In the genomic region with DNA sequence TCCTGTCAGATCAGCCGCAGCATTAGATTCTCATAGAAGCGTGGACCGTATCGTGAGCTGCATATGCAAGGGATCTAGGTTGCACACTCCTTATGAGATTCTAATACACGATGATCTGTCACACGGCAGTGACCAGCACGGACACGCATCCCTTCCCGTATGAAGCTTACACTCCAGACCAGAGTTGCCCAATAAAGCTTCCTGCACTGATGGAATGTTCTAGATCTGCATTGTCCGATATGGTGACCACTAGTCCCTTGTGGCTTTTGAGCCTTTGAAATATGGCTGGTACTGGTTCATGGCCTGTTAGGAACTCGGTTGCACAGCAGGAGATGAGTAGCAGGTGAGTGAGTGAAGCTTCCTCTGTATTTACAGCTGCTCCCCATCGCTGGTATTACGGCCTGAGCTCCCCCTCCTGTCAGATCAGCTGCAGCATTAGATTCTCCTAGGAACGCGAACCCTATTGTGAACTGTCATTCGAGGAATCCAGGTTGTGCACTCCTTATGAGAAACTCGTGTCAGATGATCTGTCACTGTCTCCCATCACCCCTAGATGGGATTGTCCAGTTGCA, we compare ENCODE assay signal across 1 cellular context.
TF ChIP-seq lines count a peak whose summit lies in the region.

No MANE protein-coding gene starts in this region.

TF ChIP-seq in HepG2, 621 proteins besides CTCF, POLR2A, EP300 and RAD21 (continued from another document):
- TF ChIP-seq, protein P1, sequence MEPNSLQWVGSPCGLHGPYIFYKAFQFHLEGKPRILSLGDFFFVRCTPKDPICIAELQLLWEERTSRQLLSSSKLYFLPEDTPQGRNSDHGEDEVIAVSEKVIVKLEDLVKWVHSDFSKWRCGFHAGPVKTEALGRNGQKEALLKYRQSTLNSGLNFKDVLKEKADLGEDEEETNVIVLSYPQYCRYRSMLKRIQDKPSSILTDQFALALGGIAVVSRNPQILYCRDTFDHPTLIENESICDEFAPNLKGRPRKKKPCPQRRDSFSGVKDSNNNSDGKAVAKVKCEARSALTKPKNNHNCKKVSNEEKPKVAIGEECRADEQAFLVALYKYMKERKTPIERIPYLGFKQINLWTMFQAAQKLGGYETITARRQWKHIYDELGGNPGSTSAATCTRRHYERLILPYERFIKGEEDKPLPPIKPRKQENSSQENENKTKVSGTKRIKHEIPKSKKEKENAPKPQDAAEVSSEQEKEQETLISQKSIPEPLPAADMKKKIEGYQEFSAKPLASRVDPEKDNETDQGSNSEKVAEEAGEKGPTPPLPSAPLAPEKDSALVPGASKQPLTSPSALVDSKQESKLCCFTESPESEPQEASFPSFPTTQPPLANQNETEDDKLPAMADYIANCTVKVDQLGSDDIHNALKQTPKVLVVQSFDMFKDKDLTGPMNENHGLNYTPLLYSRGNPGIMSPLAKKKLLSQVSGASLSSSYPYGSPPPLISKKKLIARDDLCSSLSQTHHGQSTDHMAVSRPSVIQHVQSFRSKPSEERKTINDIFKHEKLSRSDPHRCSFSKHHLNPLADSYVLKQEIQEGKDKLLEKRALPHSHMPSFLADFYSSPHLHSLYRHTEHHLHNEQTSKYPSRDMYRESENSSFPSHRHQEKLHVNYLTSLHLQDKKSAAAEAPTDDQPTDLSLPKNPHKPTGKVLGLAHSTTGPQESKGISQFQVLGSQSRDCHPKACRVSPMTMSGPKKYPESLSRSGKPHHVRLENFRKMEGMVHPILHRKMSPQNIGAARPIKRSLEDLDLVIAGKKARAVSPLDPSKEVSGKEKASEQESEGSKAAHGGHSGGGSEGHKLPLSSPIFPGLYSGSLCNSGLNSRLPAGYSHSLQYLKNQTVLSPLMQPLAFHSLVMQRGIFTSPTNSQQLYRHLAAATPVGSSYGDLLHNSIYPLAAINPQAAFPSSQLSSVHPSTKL (CRISPR knock-in tag; IDR thresholded peaks at IDR 0.05) = peak; percentile 28; the same call in 1 of the 2 replicates
- TF ChIP-seq ATAD3A (CRISPR knock-in tag; IDR thresholded peaks at IDR 0.05) (no peak), MEF2D (CRISPR knock-in tag; IDR thresholded peaks at IDR 0.05) (0 out of 2 replicates have a peak, but pooled peaks have one; percentile 48), ZMYM2 (CRISPR knock-in tag; IDR thresholded peaks at IDR 0.05) (no peak), DR1 (CRISPR knock-in tag; IDR thresholded peaks at IDR 0.05) (no peak), SMAD1 (CRISPR knock-in tag; IDR thresholded peaks at IDR 0.05; ENCODE audit: borderline replicate concordance, low read depth) (no peak), PLRG1 (conservative IDR thresholded peaks at IDR 0.05) (no peak), MIER3 (CRISPR knock-in tag; IDR thresholded peaks at IDR 0.05; ENCODE audit: borderline replicate concordance) (no peak), ZNF619 (CRISPR knock-in tag; IDR thresholded peaks at IDR 0.05) (no peak), ZNF891 (CRISPR knock-in tag; IDR thresholded peaks at IDR 0.05) (no peak), ZNF713 (CRISPR knock-in tag; IDR thresholded peaks at IDR 0.05) (no peak), RCOR2 (CRISPR knock-in tag; IDR thresholded peaks at IDR 0.05) (no peak), ZNF781 (CRISPR knock-in tag; IDR thresholded peaks at IDR 0.05; ENCODE audit: borderline replicate concordance, not compliant biosample characterization) (no peak), PRPF4 (IDR thresholded peaks at IDR 0.05; ENCODE audit: low read depth, low read length, poor library complexity, severe bottlenecking) (no peak), MAZ (IDR thresholded peaks at IDR 0.05; ENCODE audit: borderline replicate concordance, low read depth, low read length) (no peak), MAZ (CRISPR knock-in tag; IDR thresholded peaks at IDR 0.05; ENCODE audit: low read depth) (no peak; the same call in 1 of the 2 replicates), FLYWCH1 (CRISPR knock-in tag; IDR thresholded peaks at IDR 0.05) (no peak), CBFB (CRISPR knock-in tag; IDR thresholded peaks at IDR 0.05) (no peak), ESRRA (CRISPR knock-in tag; IDR thresholded peaks at IDR 0.05; ENCODE audit: low read depth) (no peak), SCMH1 (CRISPR knock-in tag; IDR thresholded peaks at IDR 0.05; ENCODE audit: borderline replicate concordance) (no peak), ZNF317 (CRISPR knock-in tag; IDR thresholded peaks at IDR 0.05) (no peak)
- TF ChIP-seq, protein P2, sequence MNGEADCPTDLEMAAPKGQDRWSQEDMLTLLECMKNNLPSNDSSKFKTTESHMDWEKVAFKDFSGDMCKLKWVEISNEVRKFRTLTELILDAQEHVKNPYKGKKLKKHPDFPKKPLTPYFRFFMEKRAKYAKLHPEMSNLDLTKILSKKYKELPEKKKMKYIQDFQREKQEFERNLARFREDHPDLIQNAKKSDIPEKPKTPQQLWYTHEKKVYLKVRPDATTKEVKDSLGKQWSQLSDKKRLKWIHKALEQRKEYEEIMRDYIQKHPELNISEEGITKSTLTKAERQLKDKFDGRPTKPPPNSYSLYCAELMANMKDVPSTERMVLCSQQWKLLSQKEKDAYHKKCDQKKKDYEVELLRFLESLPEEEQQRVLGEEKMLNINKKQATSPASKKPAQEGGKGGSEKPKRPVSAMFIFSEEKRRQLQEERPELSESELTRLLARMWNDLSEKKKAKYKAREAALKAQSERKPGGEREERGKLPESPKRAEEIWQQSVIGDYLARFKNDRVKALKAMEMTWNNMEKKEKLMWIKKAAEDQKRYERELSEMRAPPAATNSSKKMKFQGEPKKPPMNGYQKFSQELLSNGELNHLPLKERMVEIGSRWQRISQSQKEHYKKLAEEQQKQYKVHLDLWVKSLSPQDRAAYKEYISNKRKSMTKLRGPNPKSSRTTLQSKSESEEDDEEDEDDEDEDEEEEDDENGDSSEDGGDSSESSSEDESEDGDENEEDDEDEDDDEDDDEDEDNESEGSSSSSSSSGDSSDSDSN (CRISPR knock-in tag; IDR thresholded peaks at IDR 0.05) = no peak
- TF ChIP-seq, protein P3, sequence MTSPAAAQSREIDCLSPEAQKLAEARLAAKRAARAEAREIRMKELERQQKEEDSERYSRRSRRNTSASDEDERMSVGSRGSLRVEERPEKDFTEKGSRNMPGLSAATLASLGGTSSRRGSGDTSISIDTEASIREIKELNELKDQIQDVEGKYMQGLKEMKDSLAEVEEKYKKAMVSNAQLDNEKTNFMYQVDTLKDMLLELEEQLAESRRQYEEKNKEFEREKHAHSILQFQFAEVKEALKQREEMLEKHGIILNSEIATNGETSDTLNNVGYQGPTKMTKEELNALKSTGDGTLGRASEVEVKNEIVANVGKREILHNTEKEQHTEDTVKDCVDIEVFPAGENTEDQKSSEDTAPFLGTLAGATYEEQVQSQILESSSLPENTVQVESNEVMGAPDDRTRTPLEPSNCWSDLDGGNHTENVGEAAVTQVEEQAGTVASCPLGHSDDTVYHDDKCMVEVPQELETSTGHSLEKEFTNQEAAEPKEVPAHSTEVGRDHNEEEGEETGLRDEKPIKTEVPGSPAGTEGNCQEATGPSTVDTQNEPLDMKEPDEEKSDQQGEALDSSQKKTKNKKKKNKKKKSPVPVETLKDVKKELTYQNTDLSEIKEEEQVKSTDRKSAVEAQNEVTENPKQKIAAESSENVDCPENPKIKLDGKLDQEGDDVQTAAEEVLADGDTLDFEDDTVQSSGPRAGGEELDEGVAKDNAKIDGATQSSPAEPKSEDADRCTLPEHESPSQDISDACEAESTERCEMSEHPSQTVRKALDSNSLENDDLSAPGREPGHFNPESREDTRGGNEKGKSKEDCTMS (CRISPR knock-in tag; conservative IDR thresholded peaks at IDR 0.05) = no peak
- TF ChIP-seq, protein P4, sequence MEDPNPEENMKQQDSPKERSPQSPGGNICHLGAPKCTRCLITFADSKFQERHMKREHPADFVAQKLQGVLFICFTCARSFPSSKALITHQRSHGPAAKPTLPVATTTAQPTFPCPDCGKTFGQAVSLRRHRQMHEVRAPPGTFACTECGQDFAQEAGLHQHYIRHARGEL (CRISPR knock-in tag; IDR thresholded peaks at IDR 0.05) = no peak
- TF ChIP-seq, protein P5, sequence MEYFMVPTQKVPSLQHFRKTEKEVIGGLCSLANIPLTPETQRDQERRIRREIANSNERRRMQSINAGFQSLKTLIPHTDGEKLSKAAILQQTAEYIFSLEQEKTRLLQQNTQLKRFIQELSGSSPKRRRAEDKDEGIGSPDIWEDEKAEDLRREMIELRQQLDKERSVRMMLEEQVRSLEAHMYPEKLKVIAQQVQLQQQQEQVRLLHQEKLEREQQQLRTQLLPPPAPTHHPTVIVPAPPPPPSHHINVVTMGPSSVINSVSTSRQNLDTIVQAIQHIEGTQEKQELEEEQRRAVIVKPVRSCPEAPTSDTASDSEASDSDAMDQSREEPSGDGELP (IDR thresholded peaks at IDR 0.05; ENCODE audit: borderline replicate concordance, low read depth) = peak; percentile 74; the same call in 1 of the 2 replicates
- TF ChIP-seq, protein P6, sequence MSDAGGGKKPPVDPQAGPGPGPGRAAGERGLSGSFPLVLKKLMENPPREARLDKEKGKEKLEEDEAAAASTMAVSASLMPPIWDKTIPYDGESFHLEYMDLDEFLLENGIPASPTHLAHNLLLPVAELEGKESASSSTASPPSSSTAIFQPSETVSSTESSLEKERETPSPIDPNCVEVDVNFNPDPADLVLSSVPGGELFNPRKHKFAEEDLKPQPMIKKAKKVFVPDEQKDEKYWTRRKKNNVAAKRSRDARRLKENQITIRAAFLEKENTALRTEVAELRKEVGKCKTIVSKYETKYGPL (CRISPR knock-in tag; IDR thresholded peaks at IDR 0.05) = no peak
- TF ChIP-seq, protein P7, sequence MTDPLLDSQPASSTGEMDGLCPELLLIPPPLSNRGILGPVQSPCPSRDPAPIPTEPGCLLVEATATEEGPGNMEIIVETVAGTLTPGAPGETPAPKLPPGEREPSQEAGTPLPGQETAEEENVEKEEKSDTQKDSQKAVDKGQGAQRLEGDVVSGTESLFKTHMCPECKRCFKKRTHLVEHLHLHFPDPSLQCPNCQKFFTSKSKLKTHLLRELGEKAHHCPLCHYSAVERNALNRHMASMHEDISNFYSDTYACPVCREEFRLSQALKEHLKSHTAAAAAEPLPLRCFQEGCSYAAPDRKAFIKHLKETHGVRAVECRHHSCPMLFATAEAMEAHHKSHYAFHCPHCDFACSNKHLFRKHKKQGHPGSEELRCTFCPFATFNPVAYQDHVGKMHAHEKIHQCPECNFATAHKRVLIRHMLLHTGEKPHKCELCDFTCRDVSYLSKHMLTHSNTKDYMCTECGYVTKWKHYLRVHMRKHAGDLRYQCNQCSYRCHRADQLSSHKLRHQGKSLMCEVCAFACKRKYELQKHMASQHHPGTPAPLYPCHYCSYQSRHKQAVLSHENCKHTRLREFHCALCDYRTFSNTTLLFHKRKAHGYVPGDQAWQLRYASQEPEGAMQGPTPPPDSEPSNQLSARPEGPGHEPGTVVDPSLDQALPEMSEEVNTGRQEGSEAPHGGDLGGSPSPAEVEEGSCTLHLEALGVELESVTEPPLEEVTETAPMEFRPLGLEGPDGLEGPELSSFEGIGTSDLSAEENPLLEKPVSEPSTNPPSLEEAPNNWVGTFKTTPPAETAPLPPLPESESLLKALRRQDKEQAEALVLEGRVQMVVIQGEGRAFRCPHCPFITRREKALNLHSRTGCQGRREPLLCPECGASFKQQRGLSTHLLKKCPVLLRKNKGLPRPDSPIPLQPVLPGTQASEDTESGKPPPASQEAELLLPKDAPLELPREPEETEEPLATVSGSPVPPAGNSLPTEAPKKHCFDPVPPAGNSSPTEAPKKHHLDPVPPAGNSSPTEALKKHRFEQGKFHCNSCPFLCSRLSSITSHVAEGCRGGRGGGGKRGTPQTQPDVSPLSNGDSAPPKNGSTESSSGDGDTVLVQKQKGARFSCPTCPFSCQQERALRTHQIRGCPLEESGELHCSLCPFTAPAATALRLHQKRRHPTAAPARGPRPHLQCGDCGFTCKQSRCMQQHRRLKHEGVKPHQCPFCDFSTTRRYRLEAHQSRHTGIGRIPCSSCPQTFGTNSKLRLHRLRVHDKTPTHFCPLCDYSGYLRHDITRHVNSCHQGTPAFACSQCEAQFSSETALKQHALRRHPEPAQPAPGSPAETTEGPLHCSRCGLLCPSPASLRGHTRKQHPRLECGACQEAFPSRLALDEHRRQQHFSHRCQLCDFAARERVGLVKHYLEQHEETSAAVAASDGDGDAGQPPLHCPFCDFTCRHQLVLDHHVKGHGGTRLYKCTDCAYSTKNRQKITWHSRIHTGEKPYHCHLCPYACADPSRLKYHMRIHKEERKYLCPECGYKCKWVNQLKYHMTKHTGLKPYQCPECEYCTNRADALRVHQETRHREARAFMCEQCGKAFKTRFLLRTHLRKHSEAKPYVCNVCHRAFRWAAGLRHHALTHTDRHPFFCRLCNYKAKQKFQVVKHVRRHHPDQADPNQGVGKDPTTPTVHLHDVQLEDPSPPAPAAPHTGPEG (CRISPR knock-in tag; IDR thresholded peaks at IDR 0.05) = no peak
- TF ChIP-seq, protein P8, sequence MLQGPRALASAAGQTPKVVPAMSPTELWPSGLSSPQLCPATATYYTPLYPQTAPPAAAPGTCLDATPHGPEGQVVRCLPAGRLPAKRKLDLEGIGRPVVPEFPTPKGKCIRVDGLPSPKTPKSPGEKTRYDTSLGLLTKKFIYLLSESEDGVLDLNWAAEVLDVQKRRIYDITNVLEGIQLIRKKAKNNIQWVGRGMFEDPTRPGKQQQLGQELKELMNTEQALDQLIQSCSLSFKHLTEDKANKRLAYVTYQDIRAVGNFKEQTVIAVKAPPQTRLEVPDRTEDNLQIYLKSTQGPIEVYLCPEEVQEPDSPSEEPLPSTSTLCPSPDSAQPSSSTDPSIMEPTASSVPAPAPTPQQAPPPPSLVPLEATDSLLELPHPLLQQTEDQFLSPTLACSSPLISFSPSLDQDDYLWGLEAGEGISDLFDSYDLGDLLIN (CRISPR knock-in tag; IDR thresholded peaks at IDR 0.05; ENCODE audit: borderline replicate concordance) = no peak
